ENCODE assay signal across 11 cellular contexts in genomic region chr14:81473456-81474155, GRCh38.
DNase-seq lines count a peak whose midpoint lies in the region; ATAC-seq, FAIRE-seq and TF ChIP-seq lines count a peak whose summit lies in the region.
"Had no signal": no experiment of that assay in that cellular context is flagged by ENCODE, and none has a peak within 500 bp of the region (broad histone marks: within the 10 kb centered on the region; RNA-seq: fewer than 3 reads in every experiment).

No MANE protein-coding gene starts in this region.

- H3K27me3 ChIP-seq in bronchial epithelial cell (ENCODE audit: control insufficient read depth, insufficient read depth, low read length) = no peaks in the 10 kb centered on the region
- H3K27me3 ChIP-seq in hepatocyte = no peaks in the 10 kb centered on the region
- H3K27me3 ChIP-seq: neutrophil had no signal

- no peak overlapping the region for H3K27ac ChIP-seq in hepatocyte

- H4K20me1 ChIP-seq in hepatocyte (ENCODE audit: insufficient read depth, poor library complexity, severe bottlenecking) = no peaks in the 10 kb centered on the region

- DNase-seq in bronchial epithelial cell (ENCODE audit: low read depth) (peak; percentile 84), NCI-H1930 (lab: John Stamatoyannopoulos, UW) (no peak), globus pallidus (ENCODE audit: low spot score) (no peak), NCI-H69 (lab: John Stamatoyannopoulos, UW) (no peak), hepatocyte (ENCODE audit: low spot score) (no peak)
- DNase-seq: DMS79 treated with DMSO at 0.1 percent for 48 hours, NCI-H524 treated with DMSO at 0.1 percent for 48 hours had no signal

- H3K79me2 ChIP-seq in hepatocyte = no peaks in the 10 kb centered on the region

- no peak overlapping the region for H2AFZ ChIP-seq in hepatocyte

- TF ChIP-seq CTCF in bronchial epithelial cell (IDR thresholded peaks at IDR 0.05; ENCODE audit: insufficient read depth, low read length, severe bottlenecking) (no peak), hepatocyte (IDR thresholded peaks at IDR 0.05; ENCODE audit: poor library complexity) (no peak)

- peaks cover 5% of the 10 kb centered on the region for H3K36me3 ChIP-seq in bronchial epithelial cell (ENCODE audit: control insufficient read depth, insufficient read depth, low read length)
- H3K36me3 ChIP-seq in hepatocyte (replicated peaks; ENCODE audit: insufficient read depth, low read depth) = no peaks in the 10 kb centered on the region

- no peak overlapping the region for H3K4me2 ChIP-seq in hepatocyte

- H3K9me3 ChIP-seq in hepatocyte (ENCODE audit: low read depth) = no peaks in the 10 kb centered on the region
- H3K9me3 ChIP-seq: neutrophil had no signal

- peak; percentile 7 for ATAC-seq in GM18519 (IDR thresholded peaks at IDR 0.05; ENCODE audit: low FRiP score, unreplicated experiment)
- peak; percentile 31 for ATAC-seq in GM21447 (IDR thresholded peaks at IDR 0.05; ENCODE audit: unreplicated experiment)
- peak; percentile 34 for ATAC-seq in HG03159 (IDR thresholded peaks at IDR 0.05; ENCODE audit: unreplicated experiment)

- H3K9me2 ChIP-seq in hepatocyte (replicated peaks; ENCODE audit: insufficient read depth) = no peaks in the 10 kb centered on the region

- no peak for FAIRE-seq in bronchial epithelial cell (lab: Jason Lieb, UNC)

- WGBS in hepatocyte (ENCODE audit: low lambda C conversion rate, missing lambda C conversion rate) = 87% methylated on average over 3 of the region's 3 CpGs

- H3K4me3 ChIP-seq in bronchial epithelial cell (ENCODE audit: low read depth, low read length) (no peak overlapping the region), hepatocyte (no peak overlapping the region)

- H3K4me1 ChIP-seq in hepatocyte (ENCODE audit: insufficient read depth) = no peaks in the 10 kb centered on the region
